In genomic region chr5:74541381-74541781, GRCh38 we compare ENCODE assay signal across 18 cellular contexts.
DNase-seq lines count a peak whose midpoint lies in the region; ATAC-seq, FAIRE-seq and TF ChIP-seq lines count a peak whose summit lies in the region.
"Had no signal": no experiment of that assay in that cellular context is flagged by ENCODE, and none has a peak within 500 bp of the region (broad histone marks: within the 10 kb centered on the region; RNA-seq: fewer than 3 reads in every experiment).

No MANE protein-coding gene starts in this region.

- intact Hi-C loops in PC-3 (cut with micrococcal nuclease) = loop anchor here (5.0 kb wide), 3 partner anchors 134 to 299 kb away; no protein-coding TSS in a partner anchor
- intact Hi-C loops in right lobe of liver (cut with DNase I) = no loop called here

- no peaks in the 10 kb centered on the region for H3K79me2 ChIP-seq in PC-3 (ENCODE audit: low read length)

- H3K9me3 ChIP-seq in PC-3 (ENCODE audit: low read length) (no peaks in the 10 kb centered on the region), right lobe of liver (no peaks in the 10 kb centered on the region), small intestine (ENCODE audit: control insufficient read depth, low read depth) (no peaks in the 10 kb centered on the region)

- no peak overlapping the region for H2AFZ ChIP-seq in PC-3 (ENCODE audit: low read length)

- H4K20me1 ChIP-seq in PC-3 (ENCODE audit: low read length) = no peaks in the 10 kb centered on the region

- ATAC-seq in PC-3 (0 out of 2 replicates have a peak, but pooled peaks have one; percentile 7), right lobe of liver (peak; percentile 22 to 57 (median 40))
- ATAC-seq: activated CD8-positive, alpha-beta T cell treated with anti-CD3 and anti-CD28 coated beads for 36 hours; activated T-cell treated with anti-CD3 and anti-CD28 coated beads, Interleukin-2, amount 50 U/mL, for 72 hours; sciatic nerve had no signal

- TF ChIP-seq CTCF in PC-3 (conservative IDR thresholded peaks at IDR 0.05; ENCODE audit: low read depth, low read length) = no peak
- TF ChIP-seq CTCF in bronchial epithelial cell (IDR thresholded peaks at IDR 0.05; ENCODE audit: insufficient read depth, low read length, severe bottlenecking) = no peak
- no peak for TF ChIP-seq CTCF in right lobe of liver (IDR thresholded peaks at IDR 0.05)

- FAIRE-seq in bronchial epithelial cell (lab: Jason Lieb, UNC) = no peak
- no peak for FAIRE-seq in small intestine (lab: Jason Lieb, UNC)

- peak; percentile 74 for DNase-seq in EL
- DNase-seq in PC-3 = peak; percentile 84
- peak; percentile 29 for DNase-seq in bronchial epithelial cell (ENCODE audit: low read depth)
- no peak for DNase-seq in right lobe of liver
- no peak for DNase-seq in SKM-1 (lab: John Stamatoyannopoulos, UW; ENCODE audit: unreplicated experiment)
- no peak for DNase-seq in activated gamma-delta T cell treated with Interleukin-2 at 50 U/mL for 16 hours
- no peak for DNase-seq in small intestine
- no peak for DNase-seq in activated naive CD4-positive, alpha-beta T cell treated with Interleukin-2 at 50 U/mL for 16 hours
- DNase-seq: activated CD8-positive, alpha-beta T cell treated with anti-CD3 and anti-CD28 coated beads for 36 hours; activated T-cell treated with anti-CD3 and anti-CD28 coated beads, Interleukin-2, amount 50 U/mL, for 72 hours; central memory CD4-positive, alpha-beta T cell; effector CD8-positive, alpha-beta T cell; GF-D8; hypothalamus; NCI-H1436 treated with DMSO at 0.1 percent for 48 hours; RPMI8226; stimulated activated CD4-positive, alpha-beta T cell treated with anti-CD3 and anti-CD28 coated beads, Interleukin-2, amount 100 ng/mL, for 24 hours had no signal

- H3K27ac ChIP-seq in PC-3 (ENCODE audit: low read length) = no peak overlapping the region
- peak overlapping the region; percentile 17 to 49 (median 46) for H3K27ac ChIP-seq in right lobe of liver
- no peak overlapping the region for H3K27ac ChIP-seq in small intestine (ENCODE audit: low read depth in 1 of 2, low read length in 1 of 2)

- no peaks in the 10 kb centered on the region for H3K27me3 ChIP-seq in PC-3 (ENCODE audit: low read length)
- H3K27me3 ChIP-seq in bronchial epithelial cell (ENCODE audit: control insufficient read depth, insufficient read depth, low read length) = no peaks in the 10 kb centered on the region
- no peaks in the 10 kb centered on the region for H3K27me3 ChIP-seq in right lobe of liver
- no peaks in the 10 kb centered on the region for H3K27me3 ChIP-seq in small intestine (ENCODE audit: control insufficient read depth in 2 of 2, insufficient read depth in 2 of 2, low read length in 2 of 2)

- BruUV-seq in PC-3 (replicated peaks; lab: Mats Ljungman, UMichigan) = no TSS peak

- no peak overlapping the region for H3K9ac ChIP-seq in PC-3 (ENCODE audit: low read length)

- H3K4me1 ChIP-seq in PC-3 (ENCODE audit: insufficient read depth, low read length) (peaks cover 45% of the 10 kb centered on the region), right lobe of liver (peaks cover 0 to 43% (median 21%) of the 10 kb centered on the region in 4 donors), small intestine (ENCODE audit: control insufficient read depth in 2 of 2, insufficient read depth in 1 of 2, low read depth in 1 of 2, low read length in 1 of 2) (no peaks in the 10 kb centered on the region)

- no peaks in the 10 kb centered on the region for H3K36me3 ChIP-seq in PC-3 (ENCODE audit: low read depth, low read length)
- no peaks in the 10 kb centered on the region for H3K36me3 ChIP-seq in bronchial epithelial cell (ENCODE audit: control insufficient read depth, insufficient read depth, low read length)
- H3K36me3 ChIP-seq in right lobe of liver = no peaks in the 10 kb centered on the region
- no peaks in the 10 kb centered on the region for H3K36me3 ChIP-seq in small intestine (ENCODE audit: control insufficient read depth in 2 of 2, insufficient read depth in 2 of 2, low read length in 2 of 2)

- H3K9me2 ChIP-seq in PC-3 (replicated peaks; ENCODE audit: low read length) = no peaks in the 10 kb centered on the region

- peaks cover 10% of the 10 kb centered on the region for H3F3A ChIP-seq in PC-3 (ENCODE audit: low read length, unreplicated experiment)

- H3K4me2 ChIP-seq in PC-3 (ENCODE audit: low read length) = peak overlapping the region; percentile 52

- no peak for TF ChIP-seq POLR2A in right lobe of liver (IDR thresholded peaks at IDR 0.05)

- POLR2A ChIA-PET in PC-3 (lab: Charles Lee; ENCODE audit: unreplicated experiment) = interaction anchor here (0.6 to 0.8 kb wide), 2 partner anchors 15 to 42 kb away, joined by 5 to 8 read pairs; no protein-coding TSS in a partner anchor

- WGBS in right lobe of liver (ENCODE audit: insufficient coverage, low coverage, low lambda C conversion rate, missing lambda C conversion rate) = 13% methylated on average over 1 of the region's 1 CpG
- WGBS in small intestine, 3 donors = 53 to 67% (median 66%) methylated on average over 1 of the region's 1 CpG

- CTCF ChIA-PET in PC-3 (lab: Charles Lee) = interaction anchor here (0.6 kb wide), 1 partner anchor 313 kb away, joined by 3 read pairs; no protein-coding TSS in a partner anchor

- H3K4me3 ChIP-seq in PC-3 (ENCODE audit: low read length) (no peak overlapping the region), bronchial epithelial cell (ENCODE audit: low read depth, low read length) (no peak overlapping the region), right lobe of liver (no peak overlapping the region), small intestine (ENCODE audit: low read depth in 1 of 2, low read length in 2 of 2) (no peak overlapping the region)

Comparison
In these comparisons a context has a peak if more than half of its experiments do, and no peak if none do; other contexts are left out.
1. DNase-seq: peak in EL (single experiment), PC-3 (single experiment) and bronchial epithelial cell (single experiment); none in right lobe of liver (0 of 3), SKM-1 (single experiment), activated gamma-delta T cell treated with Interleukin-2 at 50 U/mL for 16 hours (single experiment), small intestine (single experiment) and activated naive CD4-positive, alpha-beta T cell treated with Interleukin-2 at 50 U/mL for 16 hours (single experiment).
2. H3K27ac ChIP-seq: peak in right lobe of liver (3 of 3); none in PC-3 (single experiment) and small intestine (0 of 2).